In the genomic region with DNA sequence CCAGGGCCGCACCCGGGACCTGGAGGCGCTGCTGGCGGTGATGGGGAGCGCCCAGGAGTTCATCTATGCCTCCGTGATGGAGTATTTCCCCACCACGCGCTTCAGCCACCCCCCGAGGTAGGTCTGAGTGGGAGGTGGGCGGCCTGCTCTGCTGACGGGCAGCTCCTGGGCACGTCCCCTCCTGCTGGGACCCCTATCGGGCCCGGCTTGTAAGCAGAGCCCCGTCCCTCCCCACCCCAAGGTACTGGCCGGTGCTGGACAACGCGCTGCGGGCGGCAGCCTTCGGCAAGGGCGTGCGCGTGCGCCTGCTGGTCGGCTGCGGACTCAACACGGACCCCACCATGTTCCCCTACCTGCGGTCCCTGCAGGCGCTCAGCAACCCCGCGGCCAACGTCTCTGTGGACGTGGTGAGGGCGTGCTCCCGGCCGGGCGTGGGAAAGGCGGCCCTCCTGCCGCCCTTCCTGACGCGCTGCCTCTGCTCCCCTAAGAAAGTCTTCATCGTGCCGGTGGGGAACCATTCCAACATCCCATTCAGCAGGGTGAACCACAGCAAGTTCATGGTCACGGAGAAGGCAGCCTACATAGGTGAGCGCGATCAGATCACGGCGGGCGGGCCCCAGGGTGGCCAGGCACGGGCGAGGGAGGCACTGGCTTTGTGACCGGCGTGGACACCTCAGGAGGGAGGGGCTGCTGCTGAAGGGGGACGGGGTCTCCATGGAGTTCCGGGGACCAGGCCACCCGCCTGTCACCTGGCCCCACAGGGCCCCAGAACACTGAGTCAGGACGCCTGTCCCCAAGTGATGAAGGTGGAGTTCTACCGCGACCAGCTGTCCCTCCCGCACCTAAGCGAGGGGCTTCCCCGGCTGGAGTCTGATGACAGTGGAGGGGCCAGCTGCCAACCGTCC, we compare ENCODE assay signal across 1 cellular context.
TF ChIP-seq lines count a peak whose summit lies in the region.

No MANE protein-coding gene starts in this region.

TF ChIP-seq in endothelial cell of umbilical vein, 7 proteins besides CTCF, POLR2A, EP300 and RAD21 (continued from another document):
- TF ChIP-seq JUN (IDR thresholded peaks at IDR 0.05; ENCODE audit: borderline replicate concordance, insufficient read depth, insufficient read length, low read depth) (no peak), FOS (IDR thresholded peaks at IDR 0.05; ENCODE audit: borderline replicate concordance, insufficient read depth, low read length) (no peak), MYC (IDR thresholded peaks at IDR 0.05; ENCODE audit: low read depth, low read length) (no peak), POLR2AphosphoS5 (IDR thresholded peaks at IDR 0.05; ENCODE audit: insufficient read depth, low read depth, low read length) (no peak), GATA2 (IDR thresholded peaks at IDR 0.05; ENCODE audit: insufficient read depth, insufficient read length, low read depth, low read length) (no peak)
- TF ChIP-seq, protein P1, sequence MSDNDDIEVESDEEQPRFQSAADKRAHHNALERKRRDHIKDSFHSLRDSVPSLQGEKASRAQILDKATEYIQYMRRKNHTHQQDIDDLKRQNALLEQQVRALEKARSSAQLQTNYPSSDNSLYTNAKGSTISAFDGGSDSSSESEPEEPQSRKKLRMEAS (IDR thresholded peaks at IDR 0.05; ENCODE audit: insufficient read depth, insufficient read length) = no peak
